Comparison of ENCODE assay signal across 24 cellular contexts in genomic region chr11:47571895-47572294, GRCh38. TPM values are rescaled to one million over a fixed set of nuclear protein-coding genes. Genes with fewer than 3 reads are reported as not detected.
DNase-seq lines count a peak whose midpoint lies in the region; ATAC-seq and TF ChIP-seq lines count a peak whose summit lies in the region.
"Had no signal": no experiment of that assay in that cellular context is flagged by ENCODE, and none has a peak within 500 bp of the region (broad histone marks: within the 10 kb centered on the region; RNA-seq: fewer than 3 reads in every experiment).

No MANE protein-coding gene starts in this region.

- peaks cover 5 to 26% (median 22%) of the 10 kb centered on the region in 7 donors for H3K4me1 Mint-ChIP-seq in naive thymus-derived CD4-positive, alpha-beta T cell

- CTCF ChIA-PET in naive thymus-derived CD4-positive, alpha-beta T cell (lab: Charles Lee): no interaction called here

- DNase-seq in cardiac septum (ENCODE audit: low spot score): peak; percentile 20
- DNase-seq in right atrium auricular region (ENCODE audit: low spot score): no peak
- peak; percentile 53 for DNase-seq in adipocyte (ENCODE audit: low read depth)
- peak; percentile 64 to 87 for DNase-seq in foreskin fibroblast
- DNase-seq in H7: no peak
- no peak for DNase-seq in naive thymus-derived CD4-positive, alpha-beta T cell
- DNase-seq: activated naive CD4-positive, alpha-beta T cell treated with Interleukin-2 at 50 U/mL for 16 hours; KBM-7; left colon; mucosa of descending colon; NCI-H1417; NCI-H345; NK-92 treated with Interleukin-12 subunit alpha and Interleukin-12 subunit beta, amount 100 ng/mL, for 24 hours; occipital lobe; Right ventricle myocardium superior; sigmoid colon; stimulated activated CD4-positive, alpha-beta T cell treated with anti-CD3 and anti-CD28 coated beads, Interleukin-4, amount 100 ng/mL, for 4 hours; T-helper 17 cell; thyroid gland had no signal

- H3K4me3 Mint-ChIP-seq in naive thymus-derived CD4-positive, alpha-beta T cell: no peak overlapping the region
- H3K4me3 Mint-ChIP-seq: T-helper 17 cell had no signal

- peaks cover 0 to 25% of the 10 kb centered on the region in 2 donors for H3K4me1 ChIP-seq in right atrium auricular region
- peaks cover 32% of the 10 kb centered on the region for H3K4me1 ChIP-seq in adipocyte (ENCODE audit: control insufficient read depth, insufficient read depth, low read length)
- peaks cover under 1 to 2% of the 10 kb centered on the region in 2 donors for H3K4me1 ChIP-seq in naive thymus-derived CD4-positive, alpha-beta T cell (ENCODE audit: control insufficient read depth in 2 of 2, insufficient read depth in 2 of 2, low read length in 2 of 2)

- peak overlapping the region in 1 of 9 donors; percentile 32 for H3K27ac Mint-ChIP-seq in naive thymus-derived CD4-positive, alpha-beta T cell
- H3K27ac Mint-ChIP-seq: T-helper 17 cell had no signal

- H3K27ac ChIP-seq in right atrium auricular region: no peak overlapping the region
- no peak overlapping the region for H3K27ac ChIP-seq in naive thymus-derived CD4-positive, alpha-beta T cell (ENCODE audit: low read depth, low read length)
- H3K27ac ChIP-seq: A549, cardiac muscle cell, sigmoid colon, thyroid gland had no signal

- H3K27me3 ChIP-seq in right atrium auricular region (no peaks in the 10 kb centered on the region), adipocyte (replicated peaks; ENCODE audit: control insufficient read depth, insufficient read depth, low read length) (no peaks in the 10 kb centered on the region), H7 (ENCODE audit: control insufficient read depth, insufficient read depth, low read length) (no peaks in the 10 kb centered on the region)
- no peaks in the 10 kb centered on the region for H3K27me3 ChIP-seq in naive thymus-derived CD4-positive, alpha-beta T cell (ENCODE audit: control insufficient read depth in 2 of 2, insufficient read depth in 2 of 2, low read length in 2 of 2)
- H3K27me3 ChIP-seq: cardiac muscle cell, sigmoid colon, thyroid gland had no signal

- ATAC-seq in HG03460 (IDR thresholded peaks at IDR 0.05; ENCODE audit: unreplicated experiment): no peak
- ATAC-seq in GM18519 (IDR thresholded peaks at IDR 0.05; ENCODE audit: low FRiP score, unreplicated experiment): no peak
- no peak for ATAC-seq in naive thymus-derived CD4-positive, alpha-beta T cell
- ATAC-seq: activated CD4-positive, CD25-positive, alpha-beta regulatory T cell treated with anti-CD3 and anti-CD28 coated beads, Interleukin-2, amount 50 U/mL, for 24 hours; left colon; mucosa of descending colon; T-helper 17 cell had no signal

- H3K4me3 ChIP-seq in right atrium auricular region: no peak overlapping the region
- H3K4me3 ChIP-seq in adipocyte (ENCODE audit: low read length): no peak overlapping the region
- H3K4me3 ChIP-seq in foreskin fibroblast (ENCODE audit: low read depth in 1 of 2, low read length in 2 of 2): no peak overlapping the region
- H3K4me3 ChIP-seq in H7 (ENCODE audit: insufficient read depth, low read depth, low read length): no peak overlapping the region
- no peak overlapping the region for H3K4me3 ChIP-seq in naive thymus-derived CD4-positive, alpha-beta T cell (ENCODE audit: low read length)
- H3K4me3 ChIP-seq: A549, cardiac muscle cell, mucosa of descending colon, sigmoid colon, thyroid gland had no signal

- H3K36me3 Mint-ChIP-seq in naive thymus-derived CD4-positive, alpha-beta T cell: peaks cover 0 to 27% (median 13%) of the 10 kb centered on the region in 5 donors

- no peaks in the 10 kb centered on the region for H3K27me3 Mint-ChIP-seq in naive thymus-derived CD4-positive, alpha-beta T cell
- H3K27me3 Mint-ChIP-seq: T-helper 17 cell had no signal

- H3K9me3 ChIP-seq in right atrium auricular region (no peaks in the 10 kb centered on the region), adipocyte (ENCODE audit: control insufficient read depth, low read length) (no peaks in the 10 kb centered on the region)
- H3K9me3 ChIP-seq in naive thymus-derived CD4-positive, alpha-beta T cell (ENCODE audit: control insufficient read depth in 2 of 3, low read length in 3 of 3): no peaks in the 10 kb centered on the region
- H3K9me3 ChIP-seq: A549, mucosa of descending colon, sigmoid colon, thyroid gland had no signal

- TF ChIP-seq CTCF in right atrium auricular region (IDR thresholded peaks at IDR 0.05): no peak
- no peak for TF ChIP-seq CTCF in foreskin fibroblast (IDR thresholded peaks at IDR 0.05; ENCODE audit: low read depth, low read length)

- H3K36me3 ChIP-seq in right atrium auricular region (peaks cover 33% of the 10 kb centered on the region), adipocyte (ENCODE audit: control insufficient read depth, insufficient read depth, low read length, severe bottlenecking) (peaks cover 44% of the 10 kb centered on the region), H7 (replicated peaks; ENCODE audit: control insufficient read depth, insufficient read depth, low read length) (peaks cover 19% of the 10 kb centered on the region)
- H3K36me3 ChIP-seq in naive thymus-derived CD4-positive, alpha-beta T cell (ENCODE audit: control insufficient read depth in 2 of 3, insufficient read depth in 3 of 3, low read length in 3 of 3): peaks cover 5 to 59% (median 26%) of the 10 kb centered on the region in 3 experiments

- H3K9me3 Mint-ChIP-seq in naive thymus-derived CD4-positive, alpha-beta T cell: no peaks in the 10 kb centered on the region

- peak overlapping the region; percentile 52 for H3K9ac ChIP-seq in adipocyte (ENCODE audit: low read length)

- POLR2A ChIA-PET in naive thymus-derived CD4-positive, alpha-beta T cell (lab: Charles Lee): interaction anchor here (0.9 kb wide), 1 partner anchor 337 kb away, joined by 4 read pairs; no protein-coding TSS in a partner anchor

- intact Hi-C loops in cardiac septum (cut with DNase I): no loop called here
- intact Hi-C loops in naive thymus-derived CD4-positive, alpha-beta T cell (cut with micrococcal nuclease): loop anchor here in 1 of 2 donors (10.0 kb wide), 1 partner anchor 637 kb away; the partner anchor contains the start of gene CSTPP1

RNA-seq across cellular contexts. Expression of gene PTPMT1, which starts 6.5 kb away (rescaled TPM):
- 18.7 TPM for total RNA-seq in cardiac septum
- 10 to 100 TPM; 26.9 to 50.1 TPM for total RNA-seq in right atrium auricular region
- 83.9 and 95.1 TPM in 2 replicates for total RNA-seq in H7 (2014; rRNA removed; shearing (Covaris generic))
- 10 to 100 TPM; 20.5 to 32.9 (median 22.7) TPM for total RNA-seq in naive thymus-derived CD4-positive, alpha-beta T cell
- polyA plus RNA-seq in naive thymus-derived CD4-positive, alpha-beta T cell: 10 to 100 TPM; 67.3 to 72.9 TPM

RNA-seq across cellular contexts. Expression of gene KBTBD4, which starts 6.9 kb away (rescaled TPM):
- total RNA-seq in cardiac septum (14.3 TPM), right atrium auricular region (10 to 100 TPM; 11.7 to 21.7 TPM)
- 20.1 and 23.7 TPM in 2 replicates for total RNA-seq in H7 (2014; rRNA removed; shearing (Covaris generic))
- total RNA-seq in naive thymus-derived CD4-positive, alpha-beta T cell: 10 to 100 TPM; 15.0 to 26.5 (median 20.9) TPM
- 10 to 100 TPM; 43.8 to 47.2 TPM for polyA plus RNA-seq in naive thymus-derived CD4-positive, alpha-beta T cell

RNA-seq across cellular contexts. Expression of gene NDUFS3, which starts 7.0 kb away (rescaled TPM):
- total RNA-seq in cardiac septum (234 TPM), right atrium auricular region (100 to 1,000 TPM in 1 of 2 donors, 10 to 100 TPM in 1; 93.4 to 125 TPM)
- 82.1 and 101 TPM in 2 replicates for total RNA-seq in H7 (2014; rRNA removed; shearing (Covaris generic))
- 100 to 1,000 TPM in 2 of 5 experiments, 10 to 100 TPM in 3; 68.6 to 116 (median 85.2) TPM for total RNA-seq in naive thymus-derived CD4-positive, alpha-beta T cell
- polyA plus RNA-seq in naive thymus-derived CD4-positive, alpha-beta T cell: 100 to 1,000 TPM; 114 to 115 TPM

RNA-seq across cellular contexts. Expression of gene FAM180B, which starts 14.6 kb away (rescaled TPM):
- not detected for total RNA-seq in cardiac septum
- under 1 TPM in 1 of 2 donors, not detected in 1; 0.89 TPM for total RNA-seq in right atrium auricular region
- total RNA-seq in H7 (2014; rRNA removed; shearing (Covaris generic)): not detected in 2 replicates
- total RNA-seq in naive thymus-derived CD4-positive, alpha-beta T cell: 1 to 10 TPM in 1 of 5 experiments, under 1 TPM in 3, not detected in 1; 0.21 to 1.0 (median 0.30) TPM
- not detected for polyA plus RNA-seq in naive thymus-derived CD4-positive, alpha-beta T cell
- total RNA-seq: cardiac muscle cell, Right ventricle myocardium superior had no signal
- polyA plus RNA-seq: A549 had no signal

RNA-seq across cellular contexts. Expression of gene CELF1, which starts 19.0 kb away (rescaled TPM):
- total RNA-seq in cardiac septum (102 TPM), right atrium auricular region (10 to 100 TPM; 57.1 to 65.9 TPM)
- total RNA-seq in H7 (2014; rRNA removed; shearing (Covaris generic)): 119 and 155 TPM in 2 replicates
- 100 to 1,000 TPM; 107 to 148 (median 129) TPM for total RNA-seq in naive thymus-derived CD4-positive, alpha-beta T cell
- 10 to 100 TPM; 41.1 to 76.4 TPM for polyA plus RNA-seq in naive thymus-derived CD4-positive, alpha-beta T cell

Comparison
In these comparisons a context has a peak if more than half of its experiments do, and no peak if none do; other contexts are left out.
1. DNase-seq: peak in cardiac septum (single experiment), adipocyte (single experiment) and foreskin fibroblast (2 of 2); none in right atrium auricular region (single experiment), H7 (single experiment) and naive thymus-derived CD4-positive, alpha-beta T cell (0 of 9).